Comparison of ENCODE assay signal across 13 cellular contexts in genomic region chr7:105837765-105838241, GRCh38. TPM values are rescaled to one million over a fixed set of nuclear protein-coding genes. Genes with fewer than 3 reads are reported as not detected.
DNase-seq lines count a peak whose midpoint lies in the region; ATAC-seq and TF ChIP-seq lines count a peak whose summit lies in the region.
"Had no signal": no experiment of that assay in that cellular context is flagged by ENCODE, and none has a peak within 500 bp of the region (broad histone marks: within the 10 kb centered on the region; RNA-seq: fewer than 3 reads in every experiment).

No MANE protein-coding gene starts in this region.

- ATAC-seq in lower lobe of right lung: peak; percentile 74 to 79
- no peak for ATAC-seq in CD8-positive, alpha-beta T cell
- ATAC-seq: stimulated activated memory B cell treated with anti-CD40 and anti-IgM and Interleukin-4, amounts not matched to agents 10 μg/mL and 1 μg/mL and 100 μg/mL, for 72 hours had no signal

- H3K4me1 Mint-ChIP-seq in CD8-positive, alpha-beta T cell (ENCODE audit: low read depth): peaks cover 33% of the 10 kb centered on the region

- H4K20me1 ChIP-seq in smooth muscle cell (ENCODE audit: low read depth): no peaks in the 10 kb centered on the region

- no peak for TF ChIP-seq CTCF in lower lobe of right lung (IDR thresholded peaks at IDR 0.05)
- TF ChIP-seq CTCF in CD8-positive, alpha-beta T cell (IDR thresholded peaks at IDR 0.05): no peak
- no peak for TF ChIP-seq CTCF in smooth muscle cell (IDR thresholded peaks at IDR 0.05; ENCODE audit: borderline replicate concordance, insufficient read depth, poor library complexity, severe bottlenecking)

- no peak overlapping the region for H3K4me3 Mint-ChIP-seq in CD8-positive, alpha-beta T cell
- H3K4me3 Mint-ChIP-seq: activated CD4-positive, alpha-beta memory T cell treated with anti-CD3 and anti-CD28 coated beads, Interleukin-2, amount 10 ng/mL, durations not matched to agents 7 days and 5 days; CD14-positive monocyte; stimulated activated memory B cell treated with anti-CD40 and anti-IgM and Interleukin-4, amounts not matched to agents 10 μg/mL and 1 μg/mL and 100 μg/mL, for 72 hours had no signal

- no peak overlapping the region for H3K9ac ChIP-seq in smooth muscle cell (ENCODE audit: low read depth)

- H3K4me3 ChIP-seq in lower lobe of right lung: no peak overlapping the region
- H3K4me3 ChIP-seq in CD8-positive, alpha-beta T cell (ENCODE audit: low read depth, low read length): no peak overlapping the region
- H3K4me3 ChIP-seq in smooth muscle cell: no peak overlapping the region

- no peaks in the 10 kb centered on the region for H3K36me3 Mint-ChIP-seq in CD8-positive, alpha-beta T cell
- H3K36me3 Mint-ChIP-seq: stimulated activated memory B cell treated with anti-CD40 and anti-IgM and Interleukin-4, amounts not matched to agents 10 μg/mL and 1 μg/mL and 100 μg/mL, for 72 hours had no signal

- H3K79me2 ChIP-seq in smooth muscle cell (ENCODE audit: low read depth): no peaks in the 10 kb centered on the region

- H3K9me3 ChIP-seq in lower lobe of right lung (no peaks in the 10 kb centered on the region), smooth muscle cell (replicated peaks; ENCODE audit: low read depth) (no peaks in the 10 kb centered on the region)
- no peaks in the 10 kb centered on the region for H3K9me3 ChIP-seq in CD8-positive, alpha-beta T cell (ENCODE audit: low read length)

- intact Hi-C loops in lower lobe of right lung (cut with DNase I): no loop called here
- intact Hi-C loops in CD8-positive, alpha-beta T cell (cut with DNase I, micrococcal nuclease): no loop called here

- no peak overlapping the region for H3K27ac Mint-ChIP-seq in CD8-positive, alpha-beta T cell
- H3K27ac Mint-ChIP-seq: activated CD4-positive, alpha-beta memory T cell treated with anti-CD3 and anti-CD28 coated beads, Interleukin-2, amount 10 ng/mL, durations not matched to agents 7 days and 5 days; CD14-positive monocyte; stimulated activated memory B cell treated with anti-CD40 and anti-IgM and Interleukin-4, amounts not matched to agents 10 μg/mL and 1 μg/mL and 100 μg/mL, for 72 hours had no signal

- CTCF ChIA-PET in CD8-positive, alpha-beta T cell (lab: Charles Lee): no interaction called here

- H3K27ac ChIP-seq in caudate nucleus (ENCODE audit: low read depth, low read length) (no peak overlapping the region), lower lobe of right lung (no peak overlapping the region), substantia nigra (ENCODE audit: low read depth, low read length, poor library complexity, severe bottlenecking) (no peak overlapping the region), smooth muscle cell (ENCODE audit: low read depth) (no peak overlapping the region)
- H3K27ac ChIP-seq in CD8-positive, alpha-beta T cell (ENCODE audit: low read depth, low read length): no peak overlapping the region

- no peaks in the 10 kb centered on the region for H3K27me3 Mint-ChIP-seq in CD8-positive, alpha-beta T cell (ENCODE audit: low read depth)
- H3K27me3 Mint-ChIP-seq: stimulated activated memory B cell treated with anti-CD40 and anti-IgM and Interleukin-4, amounts not matched to agents 10 μg/mL and 1 μg/mL and 100 μg/mL, for 72 hours had no signal

- peaks cover 3% of the 10 kb centered on the region for H3F3A ChIP-seq in smooth muscle cell (ENCODE audit: low read depth)

- H3K36me3 ChIP-seq in lower lobe of right lung (no peaks in the 10 kb centered on the region), smooth muscle cell (ENCODE audit: low read depth) (no peaks in the 10 kb centered on the region)
- H3K36me3 ChIP-seq in CD8-positive, alpha-beta T cell (ENCODE audit: insufficient read depth, low read length): no peaks in the 10 kb centered on the region

- DNase-seq in NCI-H1105 treated with DMSO at 0.1 percent for 48 hours (lab: John Stamatoyannopoulos, UW) (peak; percentile 52), caudate nucleus (lab: John Stamatoyannopoulos, UW) (peak in 33 of 61 donors; percentile 10 to 63 (median 22)), lower lobe of right lung (peak; percentile 74), substantia nigra (lab: John Stamatoyannopoulos, UW) (peak in 29 of 49 donors; percentile 5 to 68 (median 27)), smooth muscle cell (lab: John Stamatoyannopoulos, UW; ENCODE audit: unreplicated experiment) (no peak)
- no peak for DNase-seq in central memory CD4-positive, alpha-beta T cell
- no peak for DNase-seq in stimulated activated naive CD4-positive, alpha-beta T cell treated with Interleukin-2 at 50 U/mL for 16 hours (lab: John Stamatoyannopoulos, UW)
- DNase-seq in CD8-positive, alpha-beta T cell: no peak
- DNase-seq: activated CD4-positive, alpha-beta memory T cell treated with anti-CD3 and anti-CD28 coated beads, Interleukin-2, amount 10 ng/mL, durations not matched to agents 7 days and 5 days; activated effector memory CD4-positive, alpha-beta T cell treated with anti-CD3 and anti-CD28 coated beads, Interleukin-2, amount 50 U/mL, for 16 hours; stimulated activated CD4-positive, alpha-beta T cell treated with anti-CD3 and anti-CD28 coated beads, Interleukin-4, amount 100 ng/mL, for 1 hour had no signal

- 70% methylated on average over 16 of the region's 16 CpGs for WGBS in smooth muscle cell (ENCODE audit: low lambda C conversion rate)

- no peaks in the 10 kb centered on the region for H3K27me3 ChIP-seq in lower lobe of right lung (ENCODE audit: low read depth)
- H3K27me3 ChIP-seq in CD8-positive, alpha-beta T cell (ENCODE audit: insufficient read depth, low read length): no peaks in the 10 kb centered on the region
- H3K27me3 ChIP-seq in smooth muscle cell (ENCODE audit: low read depth): no peaks in the 10 kb centered on the region

- H2AFZ ChIP-seq in smooth muscle cell (ENCODE audit: low read depth): no peak overlapping the region

- H3K4me2 ChIP-seq in smooth muscle cell: no peak overlapping the region

- POLR2A ChIA-PET in CD8-positive, alpha-beta T cell (lab: Charles Lee): no interaction called here

- H3K4me1 ChIP-seq in lower lobe of right lung: peaks cover 21% of the 10 kb centered on the region
- no peaks in the 10 kb centered on the region for H3K4me1 ChIP-seq in CD8-positive, alpha-beta T cell (ENCODE audit: insufficient read depth, low read length)
- H3K4me1 ChIP-seq in smooth muscle cell (ENCODE audit: low read depth): peaks cover 10% of the 10 kb centered on the region

- H3K9me3 Mint-ChIP-seq in CD8-positive, alpha-beta T cell: no peaks in the 10 kb centered on the region
- H3K9me3 Mint-ChIP-seq: activated CD4-positive, alpha-beta memory T cell treated with anti-CD3 and anti-CD28 coated beads, Interleukin-2, amount 10 ng/mL, durations not matched to agents 7 days and 5 days; CD14-positive monocyte; stimulated activated memory B cell treated with anti-CD40 and anti-IgM and Interleukin-4, amounts not matched to agents 10 μg/mL and 1 μg/mL and 100 μg/mL, for 72 hours had no signal

RNA-seq across cellular contexts. Expression of gene ATXN7L1, which starts 38.6 kb away (rescaled TPM):
- total RNA-seq in lower lobe of right lung: 17.7 TPM
- 10 to 100 TPM; 17.0 to 18.5 TPM for total RNA-seq in CD8-positive, alpha-beta T cell
- 3.3 and 16.3 TPM in 2 replicates for total RNA-seq in smooth muscle cell
- 4.4 and 7.3 TPM in 2 replicates for polyA plus RNA-seq in smooth muscle cell

Comparison
In these comparisons a context has a peak if more than half of its experiments do, and no peak if none do; other contexts are left out.
1. DNase-seq: peak in NCI-H1105 treated with DMSO at 0.1 percent for 48 hours (single experiment), caudate nucleus (33 of 61), lower lobe of right lung (single experiment) and substantia nigra (29 of 49); none in central memory CD4-positive, alpha-beta T cell (single experiment), stimulated activated naive CD4-positive, alpha-beta T cell treated with Interleukin-2 at 50 U/mL for 16 hours (single experiment), CD8-positive, alpha-beta T cell (0 of 7) and smooth muscle cell (single experiment).